In the genomic region with DNA sequence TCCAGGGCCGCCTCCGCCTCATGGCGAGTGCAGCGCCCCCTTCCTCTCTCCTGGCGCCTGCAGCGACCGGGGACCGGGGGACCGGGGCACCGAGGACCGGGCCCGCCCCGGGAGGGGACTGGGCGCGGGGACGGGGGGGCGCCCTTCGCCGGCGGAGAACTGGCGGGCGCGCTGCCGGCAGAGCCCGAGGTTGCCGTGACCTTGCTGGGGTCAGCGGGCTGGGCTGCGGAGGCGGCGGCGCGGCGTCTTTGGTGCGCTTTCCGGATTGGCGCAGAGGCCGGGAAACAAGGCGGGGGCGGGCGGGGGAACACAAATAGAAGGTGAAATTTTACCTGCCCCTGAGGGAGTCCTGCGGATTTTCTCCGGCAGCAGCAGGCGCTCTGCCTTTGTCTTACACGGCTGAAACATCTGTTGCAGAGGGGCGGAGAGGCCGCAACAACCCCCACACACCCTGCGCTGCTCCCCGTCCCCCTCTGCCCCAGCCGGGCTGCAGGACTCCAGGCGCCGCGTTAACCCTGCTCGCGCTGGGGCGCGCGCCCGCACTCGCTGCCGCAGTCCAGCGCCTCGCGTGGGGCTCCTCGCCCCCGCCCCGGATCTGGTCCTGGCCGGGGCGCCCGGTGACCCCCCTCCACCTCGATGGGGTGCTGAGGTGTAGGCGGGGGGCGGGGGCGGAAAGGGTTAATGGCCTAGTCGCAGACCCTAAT, we compare ENCODE assay signal across 8 cellular contexts. TPM values are rescaled to one million over a fixed set of nuclear protein-coding genes. Genes with fewer than 3 reads are reported as not detected.
DNase-seq lines count a peak whose midpoint lies in the region; ATAC-seq, FAIRE-seq and TF ChIP-seq lines count a peak whose summit lies in the region.

No MANE protein-coding gene starts in this region.

- WGBS in K562 (ENCODE audit: insufficient coverage, low coverage, missing lambda C conversion rate) = 27% methylated on average over 3 of the region's 74 CpGs
- WGBS in small intestine, 3 donors = 1% methylated on average over 63 to 74 of the region's 74 CpGs

- TF ChIP-seq POLR2A in K562 (conservative IDR thresholded peaks at IDR 0.05) = no peak

- H3K27me3 Mint-ChIP-seq in IgD-negative memory B cell (peaks cover 6% of the 10 kb centered on the region), immature natural killer cell (ENCODE audit: low read depth in 3 of 3) (peaks cover 2 to 7% (median 4%) of the 10 kb centered on the region in 3 donors)

- no peaks in the 10 kb centered on the region for H3K9me1 ChIP-seq in K562 (ENCODE audit: control insufficient read depth, insufficient read depth, low read length)

- ATAC-seq in K562 (peak; percentile 76), HG02870 (IDR thresholded peaks at IDR 0.05; ENCODE audit: unreplicated experiment) (no peak)

- no peaks in the 10 kb centered on the region for H3K9me3 Mint-ChIP-seq in IgD-negative memory B cell
- no peaks in the 10 kb centered on the region for H3K9me3 Mint-ChIP-seq in immature natural killer cell

- no TSS peak for BruUV-seq in K562 (replicated peaks; lab: Mats Ljungman, UMichigan)

- peaks cover 21% of the 10 kb centered on the region; the same call in 2 of the 3 replicates for H3K79me2 ChIP-seq in K562 (ENCODE audit: control insufficient read depth, insufficient read depth, low read length)

- peak overlapping the region; percentile 80 to 96 (median 88) for H3K4me3 Mint-ChIP-seq in IgD-negative memory B cell
- H3K4me3 Mint-ChIP-seq in immature natural killer cell = peak overlapping the region; percentile 80 to 95 (median 88)

- intact Hi-C loops in K562 (cut with micrococcal nuclease) = loop anchor here (10.0 kb wide), 1 partner anchor 98 kb away; the partner anchor contains the start of gene RAI1

- no peaks in the 10 kb centered on the region; the same call in 1 of the 2 replicates for H4K20me1 ChIP-seq in K562 (replicated peaks; ENCODE audit: control insufficient read depth, insufficient read depth, low read length)

- H3K9ac ChIP-seq in K562 (ENCODE audit: insufficient read depth in 1 of 2, low read depth in 2 of 2, low read length in 2 of 2) = peak overlapping the region in 1 of 2 experiments; percentile 87; a peak in 3 of 4 replicates

- no peaks in the 10 kb centered on the region for H3K9me3 ChIP-seq in K562 (replicated peaks; ENCODE audit: control insufficient read depth, insufficient read depth, low read depth, low read length)
- no peaks in the 10 kb centered on the region for H3K9me3 ChIP-seq in small intestine (ENCODE audit: control insufficient read depth, low read depth)

- peak overlapping the region; percentile 30 for H3K4me3 ChIP-seq in K562
- peak overlapping the region; percentile 40 to 59 for H3K4me3 ChIP-seq in small intestine (ENCODE audit: low read depth in 1 of 2, low read length in 2 of 2)

- in situ Hi-C loops in K562 (cut with MboI) = no loop called here

- FAIRE-seq in K562 (lab: Jason Lieb, UNC) (no peak), small intestine (lab: Jason Lieb, UNC) (no peak)

- H3K27ac Mint-ChIP-seq in IgD-negative memory B cell (peak overlapping the region in 1 of 3 donors; percentile 93), immature natural killer cell (peak overlapping the region in 2 of 6 donors; percentile 28 to 80)

- POLR2A ChIA-PET in GM10248 (lab: Yijun Ruan, JAX) (no interaction called here), K562 (lab: Yijun Ruan, JAX) (interaction anchor here (0.7 to 1.0 kb wide), 2 partner anchors 53 to 59 kb away, joined by 3 to 6 read pairs; no protein-coding TSS in a partner anchor)

- peak; percentile 20 for TF ChIP-seq CTCF in GM10248 (IDR thresholded peaks at IDR 0.05; ENCODE audit: control extremely low read depth, extremely low read depth, low read depth, missing control alignments)
- TF ChIP-seq CTCF in K562 (IDR thresholded peaks at IDR 0.05 in 2 of 3, conservative IDR thresholded peaks at IDR 0.05 in 1 of 3; ENCODE audit: insufficient read depth in 2 of 3, low read depth in 1 of 3, low read length in 3 of 3) = 0 out of 6 replicates have a peak, but pooled peaks of 1 of the 3 experiments have one; percentile 9

- H3K27ac ChIP-seq in K562 (ENCODE audit: extremely low read depth, low read depth, low read length) (peak overlapping the region; percentile 63; the same call in 2 of the 3 replicates), small intestine (ENCODE audit: low read depth in 1 of 2, low read length in 1 of 2) (no peak overlapping the region)

- CTCF ChIA-PET in GM10248 (lab: Yijun Ruan, JAX) (no interaction called here), K562 (lab: Yijun Ruan, JAX; ENCODE audit: low intra/inter-chr PET ratio) (interaction anchor here (0.9 kb wide), 1 partner anchor 103 kb away, joined by 3 read pairs; no protein-coding TSS in a partner anchor)

- no peaks in the 10 kb centered on the region for H3K36me3 ChIP-seq in K562 (ENCODE audit: control insufficient read depth, insufficient read depth, low read length)
- H3K36me3 ChIP-seq in small intestine (ENCODE audit: control insufficient read depth in 2 of 2, insufficient read depth in 2 of 2, low read length in 2 of 2) = no peaks in the 10 kb centered on the region

- H3K4me1 Mint-ChIP-seq in IgD-negative memory B cell (peaks cover 13 to 26% (median 17%) of the 10 kb centered on the region in 3 donors), immature natural killer cell (peaks cover 27 to 29% of the 10 kb centered on the region in 2 donors)

- H3K36me3 Mint-ChIP-seq in IgD-negative memory B cell (no peaks in the 10 kb centered on the region), immature natural killer cell (no peaks in the 10 kb centered on the region)

- H3K4me2 ChIP-seq in K562 (ENCODE audit: insufficient read depth, low read length) = peak overlapping the region; percentile 55

- no peak for TF ChIP-seq RAD21 in K562 (CRISPR knock-in tag; conservative IDR thresholded peaks at IDR 0.05 in 1 of 2, IDR thresholded peaks at IDR 0.05 in 1 of 2)

- peak; percentile 79 for DNase-seq in GM10248 (ENCODE audit: extremely low spot score)
- DNase-seq in SW480 (ENCODE audit: low spot score) = peak; percentile 73
- DNase-seq in K562 (ENCODE audit: extremely low read depth in 1 of 4, low spot score in 3 of 4) = peak; percentile 51 to 75 (median 70)
- peak; percentile 44 to 48 (median 47) for DNase-seq in immature natural killer cell
- DNase-seq in small intestine = peak; percentile 32
- DNase-seq in GM19240 (ENCODE audit: insufficient read length, low spot score) = no peak

- peaks cover 9 to 87% of the 10 kb centered on the region in 2 experiments for H3K4me1 ChIP-seq in K562 (replicated peaks in 1 of 2; ENCODE audit: control insufficient read depth in 2 of 2, insufficient read depth in 2 of 2, low read length in 2 of 2)
- H3K4me1 ChIP-seq in small intestine (ENCODE audit: control insufficient read depth in 2 of 2, insufficient read depth in 1 of 2, low read depth in 1 of 2, low read length in 1 of 2) = peaks cover 2 to 10% of the 10 kb centered on the region in 2 donors

- H3K27me3 ChIP-seq in K562 (ENCODE audit: control insufficient read depth in 2 of 2, insufficient read depth in 2 of 2, low read length in 2 of 2) (no peaks in the 10 kb centered on the region), small intestine (ENCODE audit: control insufficient read depth in 2 of 2, insufficient read depth in 2 of 2, low read length in 2 of 2) (peaks cover 0 to 5% of the 10 kb centered on the region in 2 donors)

- H2AFZ ChIP-seq in K562 (ENCODE audit: low read depth, low read length) = no peak overlapping the region

- TF ChIP-seq EP300 in K562 (IDR thresholded peaks at IDR 0.05; ENCODE audit: low read length) = no peak

RNA-seq across cellular contexts. Expression of gene SREBF1, which starts 53.5 kb away (rescaled TPM):
- polyA plus RNA-seq in IgD-negative memory B cell (9.1 TPM), K562 (2011; rRNA removed) (35.6 and 140 TPM in 2 replicates), K562 (2014; fragmentation: Illumina TruSeq; extraction: Trizol) (98.4 and 117 TPM in 2 replicates), K562 (2014; fragmentation: Nextera tagmentation; extraction: Ambion mirVana) (1 to 10 TPM; 1.6 to 1.7 TPM), K562 (2014; rRNA removed) (90.3 and 91.1 TPM in 2 replicates), immature natural killer cell (10 to 100 TPM in 1 of 3 donors, 1 to 10 TPM in 2; 2.9 to 13.4 (median 4.4) TPM), small intestine (100 to 1,000 TPM in 2 of 3 donors, 10 to 100 TPM in 1; 99.7 to 155 (median 111) TPM)
- total RNA-seq in K562 (2011; cell fraction: chromatin; rRNA removed; ENCODE audit: low replicate concordance) = 392 and 1,233 TPM in 2 replicates
- total RNA-seq in K562 (2011; cell fraction: nucleolus; rRNA removed) = 729 and 820 TPM in 2 replicates
- 484 and 520 TPM in 2 replicates for total RNA-seq in K562 (2011; cell fraction: nucleoplasm; rRNA removed)
- total RNA-seq in K562 (2014; rRNA removed) (69.4 and 80.7 TPM in 2 replicates), K562 (2014; rRNA removed; fragmentation: Illumina TruSeq; extraction: Trizol) (28.6 and 31.2 TPM in 2 replicates), K562 (2015; rRNA removed; fragmentation: Illumina TruSeq; extraction: Trizol) (69.5 and 69.7 TPM in 2 replicates), K562 (2021) (134 and 169 TPM in 2 replicates)
- 54.3 and 84.0 TPM in 2 replicates for polyA plus RNA-seq in K562 (2011; cell fraction: cytosol; rRNA removed)
- 590 and 682 TPM in 2 replicates for polyA plus RNA-seq in K562 (2011; cell fraction: nucleus; rRNA removed)
- 162 and 169 TPM in 2 replicates for polyA plus RNA-seq in K562 (2012)
- polyA minus RNA-seq in K562 (2011; rRNA and poly(A)+ RNA removed) = 33.6 and 42.1 TPM in 2 replicates
- polyA minus RNA-seq in K562 (2011; cell fraction: cytosol; rRNA and poly(A)+ RNA removed) = 133 and 177 TPM in 2 replicates
- polyA minus RNA-seq in K562 (2011; cell fraction: nucleus; rRNA and poly(A)+ RNA removed) = 150 and 229 TPM in 2 replicates
